Comparison of ENCODE assay signal across 10 cellular contexts in the genomic region with DNA sequence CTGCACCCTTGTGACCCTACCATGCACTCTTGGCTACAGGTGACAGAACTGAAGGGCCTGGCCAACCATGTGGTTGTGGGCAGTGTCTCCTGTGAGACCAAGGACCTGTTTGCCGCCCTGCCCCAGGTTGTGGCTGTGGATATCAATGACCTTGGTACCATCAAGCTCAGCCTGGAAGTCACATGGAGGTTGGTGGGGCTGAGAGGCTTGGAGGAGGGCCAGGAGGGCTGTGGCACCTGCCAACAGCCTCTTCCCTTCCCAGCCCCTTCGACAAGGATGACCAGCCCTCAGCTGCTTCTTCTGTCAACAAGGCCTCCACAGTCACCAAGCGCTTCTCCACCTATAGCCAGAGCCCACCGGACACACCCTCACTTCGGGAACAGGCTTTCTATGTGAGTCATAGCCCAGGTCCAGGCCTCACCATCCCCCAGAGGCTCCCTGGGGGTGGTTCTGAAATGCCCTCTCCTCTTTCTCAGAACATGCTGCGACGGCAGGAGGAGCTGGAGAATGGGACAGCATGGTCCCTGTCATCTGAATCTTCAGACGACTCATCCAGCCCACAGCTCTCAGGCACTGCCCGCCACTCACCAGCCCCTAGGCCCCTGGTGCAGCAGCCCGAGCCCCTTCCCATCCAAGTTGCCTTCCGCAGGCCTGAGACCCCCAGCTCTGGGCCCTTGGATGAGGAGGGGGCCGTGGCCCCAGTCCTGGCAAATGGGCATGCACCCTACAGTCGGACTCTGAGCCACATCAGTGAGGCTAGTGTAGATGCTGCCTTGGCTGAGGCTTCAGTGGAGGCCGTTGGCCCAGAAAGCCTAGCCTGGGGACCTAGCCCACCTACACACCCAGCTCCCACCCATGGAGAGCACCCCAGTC. TPM values are rescaled to one million over a fixed set of nuclear protein-coding genes. Genes with fewer than 3 reads are reported as not detected.
A peak's percentile ranks its signal among the peaks of the same experiment; 100 is the strongest.
DNase-seq lines count a peak whose midpoint lies in the region; ATAC-seq and TF ChIP-seq lines count a peak whose summit lies in the region.
"Had no signal": no experiment of that assay in that cellular context is flagged by ENCODE, and none has a peak within 500 bp of the region (broad histone marks: within the 10 kb centered on the region; RNA-seq: fewer than 3 reads in every experiment).

No MANE protein-coding gene starts in this region.

- no peaks in the 10 kb centered on the region for H3K27me3 ChIP-seq in HCT116 (ENCODE audit: insufficient read depth, low read length)

- no peaks in the 10 kb centered on the region for H3K27me3 Mint-ChIP-seq in activated B cell treated with CpG ODN at 0.5 μM for 24 hours
- peaks cover 2 to 7% (median 3%) of the 10 kb centered on the region in 3 donors for H3K27me3 Mint-ChIP-seq in immature natural killer cell (ENCODE audit: low read depth in 3 of 3)

- H3K4me1 Mint-ChIP-seq in activated B cell treated with CpG ODN at 0.5 μM for 24 hours (peaks cover 74% of the 10 kb centered on the region), immature natural killer cell (peaks cover 33 to 41% of the 10 kb centered on the region in 2 donors)

- H3K9me2 ChIP-seq in HCT116 (ENCODE audit: insufficient read depth), result no peaks in the 10 kb centered on the region

- H3K9ac ChIP-seq in HCT116 (ENCODE audit: low read length), result no peak overlapping the region

- H3K4me3 Mint-ChIP-seq in activated B cell treated with CpG ODN at 0.5 μM for 24 hours, result no peak overlapping the region
- H3K4me3 Mint-ChIP-seq in immature natural killer cell, result no peak overlapping the region

- H3K36me3 Mint-ChIP-seq in activated B cell treated with CpG ODN at 0.5 μM for 24 hours (ENCODE audit: low read depth) (peaks cover 76% of the 10 kb centered on the region), immature natural killer cell (peaks cover 0 to 14% (median 5%) of the 10 kb centered on the region in 3 donors)

- POLR2A ChIA-PET in HCT116 (lab: Charles Lee), result no interaction called here
- POLR2A ChIA-PET in activated B cell treated with CpG ODN at 0.5 μM for 24 hours (lab: Charles Lee), result interaction anchor here (0.6 to 2.4 kb wide), 4 partner anchors 10 to 60 kb away, joined by 3 to 9 read pairs (median 3); partner anchors contain the start of gene ATP6V0D1

- H3K9me3 ChIP-seq in HCT116 (ENCODE audit: control insufficient read depth in 1 of 2, insufficient read depth in 1 of 2, low read depth in 1 of 2, low read length in 2 of 2), result no peaks in the 10 kb centered on the region

- H4K20me1 ChIP-seq in HCT116 (ENCODE audit: insufficient read depth), result no peaks in the 10 kb centered on the region

- H3K9me3 Mint-ChIP-seq in activated B cell treated with CpG ODN at 0.5 μM for 24 hours (no peaks in the 10 kb centered on the region), immature natural killer cell (no peaks in the 10 kb centered on the region)

- H3K27ac Mint-ChIP-seq in activated B cell treated with CpG ODN at 0.5 μM for 24 hours (peak overlapping the region; percentile 68), immature natural killer cell (peak overlapping the region in 5 of 6 donors; percentile 40 to 86 (median 62))

- BruUV-seq in HCT116 (replicated peaks; lab: Mats Ljungman, UMichigan), result TSS peak; percentile 35

- TF ChIP-seq RAD21 in HCT116 (IDR thresholded peaks at IDR 0.05; ENCODE audit: low read depth), result no peak

- no peak overlapping the region for H3K4me2 ChIP-seq in HCT116 (ENCODE audit: low read length)

- ATAC-seq in HCT116 (no peak), activated B cell treated with CpG ODN at 0.5 μM for 24 hours (ENCODE audit: low read depth) (no peak), GM21786 (IDR thresholded peaks at IDR 0.05; ENCODE audit: unreplicated experiment) (no peak)

- no peak for TF ChIP-seq CTCF in HCT116 (IDR thresholded peaks at IDR 0.05 in 2 of 3, conservative IDR thresholded peaks at IDR 0.05 in 1 of 3; ENCODE audit: borderline replicate concordance in 1 of 3, insufficient read depth in 1 of 3, low read depth in 2 of 3, low read length in 2 of 3)
- no peak for TF ChIP-seq CTCF in activated B cell treated with CpG ODN at 0.5 μM for 24 hours (IDR thresholded peaks at IDR 0.05)

- CTCF ChIA-PET in HCT116 (lab: Charles Lee) (no interaction called here), activated B cell treated with CpG ODN at 0.5 μM for 24 hours (lab: Charles Lee) (interaction anchor here (0.6 kb wide), 1 partner anchor 20 kb away, joined by 3 read pairs; no protein-coding TSS in a partner anchor)

- no peak for TF ChIP-seq POLR2A in HCT116 (IDR thresholded peaks at IDR 0.05; ENCODE audit: borderline replicate concordance, extremely low read depth, insufficient read depth, insufficient read length)

- intact Hi-C loops in HCT116 (cut with micrococcal nuclease) (no loop called here), activated B cell treated with CpG ODN at 0.5 μM for 24 hours (cut with micrococcal nuclease) (loop anchor here (1.0 kb wide), 2 partner anchors 20 to 21 kb away; partner anchors contain the start of gene CTCF)

- no peak overlapping the region for H2AFZ ChIP-seq in HCT116 (ENCODE audit: low read depth, low read length, poor library complexity, severe bottlenecking)

- DNase-seq in A172 (ENCODE audit: low spot score), result peak; percentile 81
- DNase-seq in HCT116 (ENCODE audit: low read depth, low spot score), result no peak
- no peak for DNase-seq in activated B cell treated with CpG ODN at 0.5 μM for 24 hours
- DNase-seq in immature natural killer cell, result no peak
- DNase-seq in DMS 273 (lab: John Stamatoyannopoulos, UW; ENCODE audit: unreplicated experiment), result no peak
- DNase-seq in stimulated activated CD8-positive, alpha-beta memory T cell treated with anti-CD3 and anti-CD28 coated beads, Interleukin-4, amount 100 ng/mL, for 48 hours, result no peak
- DNase-seq in NCI-H146 (lab: John Stamatoyannopoulos, UW), result no peak

- H3K4me3 ChIP-seq in HCT116 (replicated peaks in 1 of 2; ENCODE audit: low read depth in 1 of 2, low read length in 2 of 2), result no peak overlapping the region

- H3K79me2 ChIP-seq in HCT116 (ENCODE audit: insufficient read depth, low read length), result peaks cover 2% of the 10 kb centered on the region; the same call in 1 of the 2 replicates

- RAD21 ChIA-PET in HCT116 (lab: Charles Lee; ENCODE audit: low non-redundant PET in 1 of 2, low total read pairs in 2 of 2, uncharacterized antibody in 2 of 2, unreplicated experiment in 2 of 2), result no interaction called here

- peaks cover 7 to 23% of the 10 kb centered on the region in 2 experiments for H3K36me3 ChIP-seq in HCT116 (ENCODE audit: control insufficient read depth in 1 of 2, insufficient read depth in 2 of 2, low read length in 2 of 2)

- no peak overlapping the region; the same call in 1 of the 2 replicates for H3K27ac ChIP-seq in HCT116 (ENCODE audit: low read depth, low read length)
- H3K27ac ChIP-seq: C4-2B had no signal

- peaks cover 0 to 16% of the 10 kb centered on the region in 2 experiments; a peak in 2 of 4 replicates for H3K4me1 ChIP-seq in HCT116 (ENCODE audit: control insufficient read depth in 1 of 2, insufficient read depth in 2 of 2, low read length in 2 of 2)

TF ChIP-seq in HCT116, 20 proteins besides CTCF, POLR2A, EP300 and RAD21:
- TF ChIP-seq YY1 (IDR thresholded peaks at IDR 0.05; ENCODE audit: extremely low read depth, insufficient replicate concordance, low read depth, low read length), result no peak
- TF ChIP-seq, protein P1, sequence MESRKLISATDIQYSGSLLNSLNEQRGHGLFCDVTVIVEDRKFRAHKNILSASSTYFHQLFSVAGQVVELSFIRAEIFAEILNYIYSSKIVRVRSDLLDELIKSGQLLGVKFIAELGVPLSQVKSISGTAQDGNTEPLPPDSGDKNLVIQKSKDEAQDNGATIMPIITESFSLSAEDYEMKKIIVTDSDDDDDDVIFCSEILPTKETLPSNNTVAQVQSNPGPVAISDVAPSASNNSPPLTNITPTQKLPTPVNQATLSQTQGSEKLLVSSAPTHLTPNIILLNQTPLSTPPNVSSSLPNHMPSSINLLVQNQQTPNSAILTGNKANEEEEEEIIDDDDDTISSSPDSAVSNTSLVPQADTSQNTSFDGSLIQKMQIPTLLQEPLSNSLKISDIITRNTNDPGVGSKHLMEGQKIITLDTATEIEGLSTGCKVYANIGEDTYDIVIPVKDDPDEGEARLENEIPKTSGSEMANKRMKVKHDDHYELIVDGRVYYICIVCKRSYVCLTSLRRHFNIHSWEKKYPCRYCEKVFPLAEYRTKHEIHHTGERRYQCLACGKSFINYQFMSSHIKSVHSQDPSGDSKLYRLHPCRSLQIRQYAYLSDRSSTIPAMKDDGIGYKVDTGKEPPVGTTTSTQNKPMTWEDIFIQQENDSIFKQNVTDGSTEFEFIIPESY (IDR thresholded peaks at IDR 0.05; ENCODE audit: extremely low read depth, insufficient replicate concordance, low read length), result no peak
- TF ChIP-seq MAX (IDR thresholded peaks at IDR 0.05), result no peak
- no peak for TF ChIP-seq TCF7L2 (IDR thresholded peaks at IDR 0.05; ENCODE audit: borderline replicate concordance, extremely low read depth, insufficient read depth, insufficient read length)
- no peak for TF ChIP-seq ATF3 (IDR thresholded peaks at IDR 0.05)
- TF ChIP-seq ZFX (IDR thresholded peaks at IDR 0.05), result no peak
- no peak for TF ChIP-seq EZH2 (IDR thresholded peaks at IDR 0.05)

RNA-seq across cellular contexts. Expression of gene RIPOR1, which starts 13.0 kb away (rescaled TPM):
- 21.6 and 31.6 TPM in 2 replicates for total RNA-seq in A172 (2014; rRNA removed; shearing (Covaris generic))
- 60.0 TPM for total RNA-seq in HCT116 (2021; ENCODE audit: unreplicated experiment)
- 34.2 and 34.4 TPM in 2 replicates for polyA plus RNA-seq in HCT116 (2012)
- 136 and 159 TPM in 2 replicates for total RNA-seq in activated B cell treated with CpG ODN at 0.5 μM for 24 hours
- 1 to 10 TPM; 2.0 to 7.5 (median 3.3) TPM for polyA plus RNA-seq in immature natural killer cell

RNA-seq across cellular contexts. Expression of gene CTCF, which starts 20.7 kb away (rescaled TPM):
- total RNA-seq in A172 (2014; rRNA removed; shearing (Covaris generic)), result 29.7 and 30.3 TPM in 2 replicates
- total RNA-seq in HCT116 (2021; ENCODE audit: unreplicated experiment) (48.3 TPM), activated B cell treated with CpG ODN at 0.5 μM for 24 hours (53.1 and 59.6 TPM in 2 replicates)
- 27.6 and 31.8 TPM in 2 replicates for polyA plus RNA-seq in HCT116 (2012)
- 10 to 100 TPM; 24.8 to 60.4 (median 28.4) TPM for polyA plus RNA-seq in immature natural killer cell

RNA-seq across cellular contexts. Expression of gene AGRP, which starts 58.3 kb away (rescaled TPM):
- not detected in 2 replicates for total RNA-seq in A172 (2014; rRNA removed; shearing (Covaris generic))
- total RNA-seq in HCT116 (2021; ENCODE audit: unreplicated experiment), result not detected
- not detected in 2 replicates for polyA plus RNA-seq in HCT116 (2012)
- not detected in 2 replicates for total RNA-seq in activated B cell treated with CpG ODN at 0.5 μM for 24 hours
- polyA plus RNA-seq in immature natural killer cell, result not detected
- total RNA-seq: NCI-H460 had no signal
